In the genomic region with DNA sequence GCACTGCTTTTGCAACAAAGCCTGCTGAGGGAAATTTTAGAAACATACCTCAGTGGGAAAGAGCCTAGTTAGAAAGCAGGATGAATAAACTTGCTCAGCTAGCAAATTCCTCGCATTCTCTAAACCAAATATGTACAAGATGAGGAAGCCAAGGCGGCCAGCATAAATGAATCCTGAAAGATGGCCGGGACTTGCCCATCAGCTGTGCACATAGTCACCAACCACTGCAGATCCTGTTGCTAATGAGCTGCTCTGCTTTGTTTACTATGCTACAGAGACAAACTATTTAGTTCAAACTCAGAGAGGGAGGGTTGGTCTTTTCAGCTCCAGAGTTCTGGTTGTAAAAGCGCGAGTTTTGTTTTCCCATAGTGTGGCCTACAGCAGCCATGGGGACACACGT, we compare ENCODE assay signal across 1 cellular context.
TF ChIP-seq lines count a peak whose summit lies in the region.

No MANE protein-coding gene starts in this region.

TF ChIP-seq in GM23338, 12 proteins besides CTCF, POLR2A, EP300 and RAD21:
- TF ChIP-seq, protein P1, sequence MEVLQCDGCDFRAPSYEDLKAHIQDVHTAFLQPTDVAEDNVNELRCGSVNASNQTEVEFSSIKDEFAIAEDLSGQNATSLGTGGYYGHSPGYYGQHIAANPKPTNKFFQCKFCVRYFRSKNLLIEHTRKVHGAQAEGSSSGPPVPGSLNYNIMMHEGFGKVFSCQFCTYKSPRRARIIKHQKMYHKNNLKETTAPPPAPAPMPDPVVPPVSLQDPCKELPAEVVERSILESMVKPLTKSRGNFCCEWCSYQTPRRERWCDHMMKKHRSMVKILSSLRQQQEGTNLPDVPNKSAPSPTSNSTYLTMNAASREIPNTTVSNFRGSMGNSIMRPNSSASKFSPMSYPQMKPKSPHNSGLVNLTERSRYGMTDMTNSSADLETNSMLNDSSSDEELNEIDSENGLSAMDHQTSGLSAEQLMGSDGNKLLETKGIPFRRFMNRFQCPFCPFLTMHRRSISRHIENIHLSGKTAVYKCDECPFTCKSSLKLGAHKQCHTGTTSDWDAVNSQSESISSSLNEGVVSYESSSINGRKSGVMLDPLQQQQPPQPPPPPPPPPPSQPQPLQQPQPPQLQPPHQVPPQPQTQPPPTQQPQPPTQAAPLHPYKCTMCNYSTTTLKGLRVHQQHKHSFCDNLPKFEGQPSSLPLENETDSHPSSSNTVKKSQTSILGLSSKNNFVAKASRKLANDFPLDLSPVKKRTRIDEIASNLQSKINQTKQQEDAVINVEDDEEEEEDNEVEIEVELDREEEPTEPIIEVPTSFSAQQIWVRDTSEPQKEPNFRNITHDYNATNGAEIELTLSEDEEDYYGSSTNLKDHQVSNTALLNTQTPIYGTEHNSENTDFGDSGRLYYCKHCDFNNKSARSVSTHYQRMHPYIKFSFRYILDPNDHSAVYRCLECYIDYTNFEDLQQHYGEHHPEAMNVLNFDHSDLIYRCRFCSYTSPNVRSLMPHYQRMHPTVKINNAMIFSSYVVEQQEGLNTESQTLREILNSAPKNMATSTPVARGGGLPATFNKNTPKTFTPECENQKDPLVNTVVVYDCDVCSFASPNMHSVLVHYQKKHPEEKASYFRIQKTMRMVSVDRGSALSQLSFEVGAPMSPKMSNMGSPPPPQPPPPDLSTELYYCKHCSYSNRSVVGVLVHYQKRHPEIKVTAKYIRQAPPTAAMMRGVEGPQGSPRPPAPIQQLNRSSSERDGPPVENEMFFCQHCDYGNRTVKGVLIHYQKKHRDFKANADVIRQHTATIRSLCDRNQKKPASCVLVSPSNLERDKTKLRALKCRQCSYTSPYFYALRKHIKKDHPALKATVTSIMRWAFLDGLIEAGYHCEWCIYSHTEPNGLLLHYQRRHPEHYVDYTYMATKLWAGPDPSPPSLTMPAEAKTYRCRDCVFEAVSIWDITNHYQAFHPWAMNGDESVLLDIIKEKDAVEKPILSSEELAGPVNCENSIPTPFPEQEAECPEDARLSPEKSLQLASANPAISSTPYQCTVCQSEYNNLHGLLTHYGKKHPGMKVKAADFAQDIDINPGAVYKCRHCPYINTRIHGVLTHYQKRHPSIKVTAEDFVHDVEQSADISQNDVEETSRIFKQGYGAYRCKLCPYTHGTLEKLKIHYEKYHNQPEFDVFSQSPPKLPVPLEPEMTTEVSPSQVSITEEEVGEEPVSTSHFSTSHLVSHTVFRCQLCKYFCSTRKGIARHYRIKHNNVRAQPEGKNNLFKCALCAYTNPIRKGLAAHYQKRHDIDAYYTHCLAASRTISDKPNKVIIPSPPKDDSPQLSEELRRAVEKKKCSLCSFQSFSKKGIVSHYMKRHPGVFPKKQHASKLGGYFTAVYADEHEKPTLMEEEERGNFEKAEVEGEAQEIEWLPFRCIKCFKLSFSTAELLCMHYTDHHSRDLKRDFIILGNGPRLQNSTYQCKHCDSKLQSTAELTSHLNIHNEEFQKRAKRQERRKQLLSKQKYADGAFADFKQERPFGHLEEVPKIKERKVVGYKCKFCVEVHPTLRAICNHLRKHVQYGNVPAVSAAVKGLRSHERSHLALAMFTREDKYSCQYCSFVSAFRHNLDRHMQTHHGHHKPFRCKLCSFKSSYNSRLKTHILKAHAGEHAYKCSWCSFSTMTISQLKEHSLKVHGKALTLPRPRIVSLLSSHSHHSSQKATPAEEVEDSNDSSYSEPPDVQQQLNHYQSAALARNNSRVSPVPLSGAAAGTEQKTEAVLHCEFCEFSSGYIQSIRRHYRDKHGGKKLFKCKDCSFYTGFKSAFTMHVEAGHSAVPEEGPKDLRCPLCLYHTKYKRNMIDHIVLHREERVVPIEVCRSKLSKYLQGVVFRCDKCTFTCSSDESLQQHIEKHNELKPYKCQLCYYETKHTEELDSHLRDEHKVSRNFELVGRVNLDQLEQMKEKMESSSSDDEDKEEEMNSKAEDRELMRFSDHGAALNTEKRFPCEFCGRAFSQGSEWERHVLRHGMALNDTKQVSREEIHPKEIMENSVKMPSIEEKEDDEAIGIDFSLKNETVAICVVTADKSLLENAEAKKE (CRISPR knock-in tag; IDR thresholded peaks at IDR 0.05), result no peak
- TF ChIP-seq JUNB (IDR thresholded peaks at IDR 0.05; ENCODE audit: unreplicated experiment), result no peak
- no peak for TF ChIP-seq EZH2 (IDR thresholded peaks at IDR 0.05; ENCODE audit: low read depth, unreplicated experiment)
- no peak for TF ChIP-seq POLR2AphosphoS5 (IDR thresholded peaks at IDR 0.05; ENCODE audit: low read depth)
- no peak for TF ChIP-seq NANOG (IDR thresholded peaks at IDR 0.05; ENCODE audit: borderline replicate concordance)
- no peak for TF ChIP-seq ZNF114 (CRISPR knock-in tag; IDR thresholded peaks at IDR 0.05)
- TF ChIP-seq STAT1 (IDR thresholded peaks at IDR 0.05; ENCODE audit: unreplicated experiment), result no peak
- TF ChIP-seq ZNF331 (CRISPR knock-in tag; IDR thresholded peaks at IDR 0.05; ENCODE audit: low read depth), result no peak
- no peak for TF ChIP-seq EZH2phosphoT487 (IDR thresholded peaks at IDR 0.05; ENCODE audit: unreplicated experiment)
- TF ChIP-seq REST (IDR thresholded peaks at IDR 0.05; ENCODE audit: unreplicated experiment), result no peak
- TF ChIP-seq CREB1 (CRISPR knock-in tag; IDR thresholded peaks at IDR 0.05; ENCODE audit: low read depth), result no peak
- no peak for TF ChIP-seq ETS1 (IDR thresholded peaks at IDR 0.05)
